In genomic region chr4:17576932-17577659, GRCh38 we compare ENCODE assay signal across 8 cellular contexts. TPM values are rescaled to one million over a fixed set of nuclear protein-coding genes. Genes with fewer than 3 reads are reported as not detected.
DNase-seq lines count a peak whose midpoint lies in the region; ATAC-seq and TF ChIP-seq lines count a peak whose summit lies in the region.

TSS of gene LAP3 (plus strand) at chr4:17577198. CDS start at chr4:17577466, 268 bp downstream.

- peak within 1 kb of the TSS; percentile 80 to 89 for H3K4me3 ChIP-seq in left lung

- peak; percentile 75 for ATAC-seq in GM19351 (IDR thresholded peaks at IDR 0.05; ENCODE audit: unreplicated experiment)
- ATAC-seq in HG03521 (IDR thresholded peaks at IDR 0.05; ENCODE audit: unreplicated experiment) = peak; percentile 82
- peak; percentile 98 for ATAC-seq in left lung

- intact Hi-C loops in left lung (cut with DNase I) = no loop called here

- peak; percentile 84 to 99 (median 97) for DNase-seq in C1 segment of cervical spinal cord (lab: John Stamatoyannopoulos, UW)
- DNase-seq in NCI-H748 (lab: John Stamatoyannopoulos, UW; ENCODE audit: unreplicated experiment) = peak; percentile 93
- DNase-seq in activated CD4-positive, alpha-beta T cell treated with anti-CD3 and anti-CD28 coated beads, Interleukin-2, amount 50 U/mL, for 4 hours = peak; percentile 98 to 99
- DNase-seq in dermis blood vessel endothelial cell = peak; percentile 98
- DNase-seq in left lung = peak; percentile 98 to 99
- peak; percentile 99 to 100 for DNase-seq in stimulated activated CD4-positive, alpha-beta T cell treated with anti-CD3 and anti-CD28 coated beads, Interleukin-2, amount 100 ng/mL, for 48 hours

- H3K27me3 ChIP-seq in left lung = no peaks in the 10 kb centered on the region

- peaks cover 11 to 44% of the 10 kb centered on the region in 2 donors for H3K4me1 ChIP-seq in left lung

- H3K27ac ChIP-seq in left lung = peak within 1 kb of the TSS; percentile 94 to 97

- TF ChIP-seq CTCF in left lung (IDR thresholded peaks at IDR 0.05) = peak in 1 of 2 donors; percentile 19

- H3K9me3 ChIP-seq in left lung = no peaks in the 10 kb centered on the region

- peaks cover 0 to 18% of the 10 kb centered on the region in 2 donors for H3K36me3 ChIP-seq in left lung

RNA-seq across cellular contexts. Expression of gene LAP3, which starts in this region (rescaled TPM):
- total RNA-seq in dermis blood vessel endothelial cell (217 and 395 TPM in 2 replicates), left lung (100 to 1,000 TPM in 1 of 2 donors, 10 to 100 TPM in 1; 84.0 to 128 TPM)

Comparison
In these comparisons a context has a peak if more than half of its experiments do, and no peak if none do; other contexts are left out.
1. Peak in every context shown above with its lines: DNase-seq, ATAC-seq, H3K4me3 ChIP-seq and H3K27ac ChIP-seq.